In genomic region chr6:5763407-5763806, GRCh38 we compare ENCODE assay signal across 14 cellular contexts.
DNase-seq lines count a peak whose midpoint lies in the region; ATAC-seq, FAIRE-seq and TF ChIP-seq lines count a peak whose summit lies in the region.
"Had no signal": no experiment of that assay in that cellular context is flagged by ENCODE, and none has a peak within 500 bp of the region (broad histone marks: within the 10 kb centered on the region; RNA-seq: fewer than 3 reads in every experiment).

No MANE protein-coding gene starts in this region.

- no peak for TF ChIP-seq CTCF in choroid plexus epithelial cell (conservative IDR thresholded peaks at IDR 0.05; ENCODE audit: low read depth, low read length)
- TF ChIP-seq CTCF in nephron progenitor cell (IDR thresholded peaks at IDR 0.05) = no peak

- H3K4me3 Mint-ChIP-seq in nephron progenitor cell = no peak overlapping the region
- H3K4me3 Mint-ChIP-seq: GM23338 had no signal

- ATAC-seq in GM21367 (IDR thresholded peaks at IDR 0.05; ENCODE audit: unreplicated experiment) (no peak), HG03521 (IDR thresholded peaks at IDR 0.05; ENCODE audit: unreplicated experiment) (no peak)
- ATAC-seq: GM23338, left lobe of liver had no signal

- TF ChIP-seq POLR2A in H54 (IDR thresholded peaks at IDR 0.05; ENCODE audit: low read depth, low read length) = no peak

- FAIRE-seq in H54 (lab: Jason Lieb, UNC) = no peak
- FAIRE-seq: colon had no signal

- intact Hi-C loops in head of caudate nucleus (cut with DNase I) = no loop called here

- peaks cover 10% of the 10 kb centered on the region for H3K36me3 Mint-ChIP-seq in nephron progenitor cell (ENCODE audit: low read depth)

- peak; percentile 49 for DNase-seq in AG20443 (ENCODE audit: low spot score)
- peak; percentile 33 for DNase-seq in H54 (ENCODE audit: insufficient read length, low spot score)
- peak; percentile 12 for DNase-seq in choroid plexus epithelial cell (ENCODE audit: low read depth)
- no peak for DNase-seq in nephron progenitor cell
- DNase-seq in head of caudate nucleus = no peak
- no peak for DNase-seq in activated CD8-positive, alpha-beta memory T cell treated with anti-CD3 and anti-CD28 coated beads, Interleukin-2, amount 50 U/mL, for 4 hours
- DNase-seq: activated CD4-positive, alpha-beta T cell treated with anti-CD3 and anti-CD28 coated beads, Interleukin-2, amount 50 U/mL, for 1 hour; NCI-H1417; SIG-M5 had no signal

- H3K27me3 Mint-ChIP-seq in nephron progenitor cell (ENCODE audit: low read depth, poor library complexity) = peaks cover 6% of the 10 kb centered on the region

- H3K27ac Mint-ChIP-seq in nephron progenitor cell = peak overlapping the region; percentile 77
- H3K27ac Mint-ChIP-seq: GM23338 had no signal

- H3K9me3 Mint-ChIP-seq in nephron progenitor cell = peaks cover 23% of the 10 kb centered on the region

- peaks cover 37% of the 10 kb centered on the region for H3K4me1 Mint-ChIP-seq in nephron progenitor cell

- no peak overlapping the region for H3K4me3 ChIP-seq in choroid plexus epithelial cell (ENCODE audit: low read depth, low read length)
- H3K4me3 ChIP-seq: GM23338 had no signal

Comparison
In these comparisons a context has a peak if more than half of its experiments do, and no peak if none do; other contexts are left out.
1. DNase-seq: peak in AG20443 (single experiment), H54 (single experiment) and choroid plexus epithelial cell (single experiment); none in nephron progenitor cell (single experiment), head of caudate nucleus (0 of 42) and activated CD8-positive, alpha-beta memory T cell treated with anti-CD3 and anti-CD28 coated beads, Interleukin-2, amount 50 U/mL, for 4 hours (single experiment).